ENCODE assay signal across 1 cellular context in the genomic region with DNA sequence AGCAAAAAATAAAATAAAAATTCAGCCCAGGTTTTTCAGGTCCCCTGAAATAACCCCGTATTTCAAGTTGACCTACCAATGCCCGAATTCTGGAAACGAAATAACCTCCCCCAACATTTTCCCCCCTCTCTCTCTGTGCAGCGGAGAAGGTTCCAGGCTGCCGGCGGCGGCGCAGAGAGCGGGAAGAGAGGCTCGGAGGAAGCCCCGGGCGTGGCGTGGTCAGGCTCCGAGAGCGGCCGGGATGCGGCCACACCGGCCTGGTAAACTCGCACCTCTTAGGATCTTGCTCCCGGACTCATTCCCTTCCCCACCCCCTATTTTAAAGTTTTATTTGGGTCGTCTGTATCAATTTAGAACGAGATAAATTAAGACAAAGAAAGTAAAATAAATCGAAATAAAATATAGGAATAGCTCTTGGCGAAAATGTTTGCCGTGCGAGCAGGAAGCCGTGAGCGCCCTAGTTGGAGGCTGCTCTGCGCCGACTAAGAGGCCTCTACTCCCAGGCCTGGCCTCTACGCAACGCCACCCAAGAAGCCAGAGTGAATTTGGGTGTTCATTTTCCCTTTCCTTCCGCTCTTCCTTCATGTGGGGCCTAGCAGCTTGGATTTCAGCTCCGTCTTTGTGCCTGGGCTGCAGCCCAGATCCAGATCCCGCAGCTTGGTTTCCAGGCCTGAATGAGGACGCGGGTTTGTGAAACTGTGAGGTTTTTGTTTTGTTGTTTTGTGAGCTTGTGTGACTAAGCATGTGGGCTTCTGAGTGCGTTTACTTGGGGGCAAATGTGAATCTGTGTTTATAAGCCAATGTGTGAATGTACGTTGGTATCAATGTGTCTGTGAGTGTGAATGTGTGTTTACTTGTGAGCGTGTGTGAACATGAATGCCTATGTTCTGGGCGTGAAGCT.
A peak's percentile ranks its signal among the peaks of the same experiment; 100 is the strongest.
TF ChIP-seq lines count a peak whose summit lies in the region.

No MANE protein-coding gene starts in this region.

TF ChIP-seq in H1, 55 proteins besides CTCF, POLR2A, EP300 and RAD21:
- TF ChIP-seq SRF (IDR thresholded peaks at IDR 0.05; ENCODE audit: low read depth, low read length) = no peak
- TF ChIP-seq CBX8 (IDR thresholded peaks at IDR 0.05; ENCODE audit: borderline replicate concordance, low read depth, low read length) = peak; percentile 96; the same call in 1 of the 2 replicates
- TF ChIP-seq SUZ12 (IDR thresholded peaks at IDR 0.05; ENCODE audit: low read length) = peak; percentile 92
- peak; percentile 94 for TF ChIP-seq EZH2 (IDR thresholded peaks at IDR 0.05; ENCODE audit: low read depth, low read length, severe bottlenecking)
- peak; percentile 100 for TF ChIP-seq RNF2 (IDR thresholded peaks at IDR 0.05; ENCODE audit: borderline replicate concordance, low read depth, low read length, missing control alignments, poor library complexity, severe bottlenecking)
TF ChIP-seq in H1: peak in this region for 4.
